ENCODE assay signal across 30 cellular contexts in the genomic region with DNA sequence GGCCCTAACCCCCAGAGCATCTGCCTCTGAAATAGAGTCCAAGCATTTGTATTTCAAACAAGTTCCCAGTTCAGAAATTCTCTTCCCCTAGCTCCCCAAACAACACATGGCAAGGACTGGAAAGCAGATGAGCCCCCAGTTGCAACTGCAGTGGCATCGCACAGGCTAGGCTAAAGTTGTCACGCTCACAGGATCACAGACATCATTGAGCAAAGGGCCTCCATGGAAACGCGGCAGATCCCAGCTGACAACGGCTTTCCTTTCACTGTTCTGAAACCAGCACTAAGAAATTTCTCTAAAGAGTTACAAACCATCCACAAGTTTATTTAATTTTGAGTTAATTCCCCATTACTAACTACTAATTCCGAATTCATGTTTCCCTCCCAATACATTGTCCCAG.
"Had no signal": no experiment of that assay in that cellular context is flagged by ENCODE, and none has a peak within 500 bp of the region (broad histone marks: within the 10 kb centered on the region; RNA-seq: fewer than 3 reads in every experiment).

No MANE protein-coding gene starts in this region.

- H3K4me3 ChIP-seq: ovary, psoas muscle, skin epidermis, smooth muscle cell, spleen, suprapubic skin, testis, tibial artery, transverse colon, upper lobe of right lung, uterus had no signal

- H3K36me3 ChIP-seq: ovary, suprapubic skin, transverse colon, upper lobe of right lung, uterus had no signal

- DNase-seq: naive thymus-derived CD4-positive, alpha-beta T cell; natural killer cell; occipital lobe; ovary; psoas muscle; right cardiac atrium; spleen; stimulated activated CD4-positive, alpha-beta T cell treated with anti-CD3 and anti-CD28 coated beads, Interleukin-12 subunit alpha, Interleukin-12 subunit beta, amount 100 ng/mL, for 4 hours; stimulated activated CD4-positive, alpha-beta T cell treated with anti-CD3 and anti-CD28 coated beads, Interleukin-1b, Interleukin-23, amount 100 ng/mL, for 48 hours; stimulated activated CD4-positive, alpha-beta T cell treated with anti-CD3 and anti-CD28 coated beads, Interleukin-4, amount 100 ng/mL, for 1 hour; stimulated activated CD4-positive, alpha-beta T cell treated with anti-CD3 and anti-CD28 coated beads, Interleukin-4, amount 100 ng/mL, for 4 hours; stimulated activated CD8-positive, alpha-beta memory T cell treated with anti-CD3 and anti-CD28 coated beads, Interleukin-4, amount 100 ng/mL, for 48 hours; stimulated activated naive CD4-positive, alpha-beta T cell; stimulated activated naive CD8-positive, alpha-beta T cell treated with anti-CD3 and anti-CD28 coated beads, Interleukin-15, amount 100 ng/mL, for 72 hours; stimulated activated naive CD8-positive, alpha-beta T cell treated with anti-CD3 and anti-CD28 coated beads, Interleukin-15, Interleukin-2, amounts not matched to agents 100 U/mL and 50 U/mL, for 24 hours; substantia nigra; testis; tibial artery; transverse colon; upper lobe of right lung; uterus had no signal

- H3K9ac ChIP-seq: parathyroid adenoma had no signal

- ATAC-seq: naive thymus-derived CD4-positive, alpha-beta T cell; natural killer cell; psoas muscle; right cardiac atrium; sciatic nerve; stimulated activated memory B cell treated with anti-CD40 and anti-IgM and Interleukin-4, amounts not matched to agents 10 μg/mL and 1 μg/mL and 100 μg/mL, for 72 hours; stimulated activated naive CD8-positive, alpha-beta T cell treated with anti-CD3 and anti-CD28 coated beads, Interleukin-15, amount 100 ng/mL, for 72 hours; stimulated activated naive CD8-positive, alpha-beta T cell treated with anti-CD3 and anti-CD28 coated beads, Interleukin-15, Interleukin-2, amounts not matched to agents 100 U/mL and 50 U/mL, for 24 hours; upper lobe of right lung had no signal

- H3K27ac Mint-ChIP-seq: naive thymus-derived CD4-positive, alpha-beta T cell; natural killer cell; nephron; progenitor cell of endocrine pancreas; stimulated activated memory B cell treated with anti-CD40 and anti-IgM and Interleukin-4, amounts not matched to agents 10 μg/mL and 1 μg/mL and 100 μg/mL, for 72 hours; stimulated activated naive CD8-positive, alpha-beta T cell treated with anti-CD3 and anti-CD28 coated beads, Interleukin-15, amount 100 ng/mL, for 72 hours; type B pancreatic cell had no signal

- H3K27me3 Mint-ChIP-seq: naive thymus-derived CD4-positive, alpha-beta T cell; progenitor cell of endocrine pancreas; stimulated activated memory B cell treated with anti-CD40 and anti-IgM and Interleukin-4, amounts not matched to agents 10 μg/mL and 1 μg/mL and 100 μg/mL, for 72 hours; stimulated activated naive CD8-positive, alpha-beta T cell treated with anti-CD3 and anti-CD28 coated beads, Interleukin-15, amount 100 ng/mL, for 72 hours; type B pancreatic cell had no signal

- H3K9me3 ChIP-seq: ovary, testis, upper lobe of right lung, uterus had no signal

- H3K4me3 Mint-ChIP-seq: naive thymus-derived CD4-positive, alpha-beta T cell; natural killer cell; nephron; stimulated activated memory B cell treated with anti-CD40 and anti-IgM and Interleukin-4, amounts not matched to agents 10 μg/mL and 1 μg/mL and 100 μg/mL, for 72 hours; stimulated activated naive CD8-positive, alpha-beta T cell treated with anti-CD3 and anti-CD28 coated beads, Interleukin-15, amount 100 ng/mL, for 72 hours; type B pancreatic cell had no signal

- H3K4me1 ChIP-seq: parathyroid adenoma, psoas muscle, spleen, suprapubic skin, testis, tibial artery, transverse colon, upper lobe of right lung, uterus had no signal

- H3K4me2 ChIP-seq: smooth muscle cell had no signal

- H3K36me3 Mint-ChIP-seq: natural killer cell had no signal

- H2AFZ ChIP-seq: parathyroid adenoma had no signal

- H3K27me3 ChIP-seq: ovary, spleen, suprapubic skin, testis, tibial artery, transverse colon, upper lobe of right lung, uterus had no signal

- H3K27ac ChIP-seq: ovary, parathyroid adenoma, psoas muscle, skin epidermis, spleen, suprapubic skin, testis, tibial artery, transverse colon, upper lobe of right lung, uterus had no signal

- H3K4me1 Mint-ChIP-seq: naive thymus-derived CD4-positive, alpha-beta T cell; natural killer cell; stimulated activated memory B cell treated with anti-CD40 and anti-IgM and Interleukin-4, amounts not matched to agents 10 μg/mL and 1 μg/mL and 100 μg/mL, for 72 hours; stimulated activated naive CD8-positive, alpha-beta T cell treated with anti-CD3 and anti-CD28 coated beads, Interleukin-15, amount 100 ng/mL, for 72 hours had no signal
